19 cellular contexts compared by ENCODE assay signal in the genomic region with DNA sequence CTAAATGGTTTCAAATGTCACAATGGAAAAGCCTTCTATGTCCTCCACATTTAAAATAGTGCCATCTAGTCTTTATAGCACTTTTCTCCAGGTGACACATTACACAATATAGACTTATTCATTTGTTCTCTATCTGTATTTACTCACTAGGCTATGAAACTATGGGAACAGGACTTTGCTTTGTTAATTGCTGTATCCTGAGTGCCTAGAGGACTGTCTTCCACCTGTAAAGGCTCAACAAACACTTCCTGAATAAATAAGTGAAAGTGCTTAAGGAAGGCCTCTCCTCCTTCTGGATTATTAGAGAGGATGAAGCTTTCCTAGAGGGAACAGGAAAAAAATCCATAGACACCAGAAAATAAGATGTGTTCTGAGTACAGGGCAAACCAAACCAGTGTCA.
"Had no signal": no experiment of that assay in that cellular context is flagged by ENCODE, and none has a peak within 500 bp of the region (broad histone marks: within the 10 kb centered on the region; RNA-seq: fewer than 3 reads in every experiment).

No MANE protein-coding gene starts in this region.

- H3K4me1 ChIP-seq: suprapubic skin had no signal

- H3K36me3 Mint-ChIP-seq: type B pancreatic cell had no signal

- H3K27ac ChIP-seq: neutrophil, suprapubic skin had no signal

- H3K9me3 Mint-ChIP-seq: activated T-cell treated with anti-CD3 and anti-CD28 coated beads, Interleukin-2, amount 50 U/mL, for 72 hours; type B pancreatic cell had no signal

- H3K4me3 ChIP-seq: suprapubic skin had no signal

- H3K27me3 ChIP-seq: neutrophil, suprapubic skin had no signal

- H3K4me3 Mint-ChIP-seq: activated CD8-positive, alpha-beta T cell treated with anti-CD3 and anti-CD28 coated beads for 36 hours; activated naive CD8-positive, alpha-beta T cell; activated T-cell treated with anti-CD3 and anti-CD28 coated beads, Interleukin-2, amount 50 U/mL, for 72 hours; naive thymus-derived CD4-positive, alpha-beta T cell; type B pancreatic cell had no signal

- ATAC-seq: activated CD8-positive, alpha-beta T cell treated with anti-CD3 and anti-CD28 coated beads for 36 hours; activated T-cell treated with anti-CD3 and anti-CD28 coated beads, Interleukin-2, amount 50 U/mL, for 72 hours; naive thymus-derived CD4-positive, alpha-beta T cell had no signal

- H3K27ac Mint-ChIP-seq: activated CD8-positive, alpha-beta T cell treated with anti-CD3 and anti-CD28 coated beads for 36 hours; activated naive CD8-positive, alpha-beta T cell; activated T-cell treated with anti-CD3 and anti-CD28 coated beads, Interleukin-2, amount 50 U/mL, for 72 hours; naive thymus-derived CD4-positive, alpha-beta T cell; type B pancreatic cell had no signal

- H3K27me3 Mint-ChIP-seq: activated CD8-positive, alpha-beta T cell treated with anti-CD3 and anti-CD28 coated beads for 36 hours; activated naive CD8-positive, alpha-beta T cell; naive thymus-derived CD4-positive, alpha-beta T cell; type B pancreatic cell had no signal

- H3K36me3 ChIP-seq: neutrophil, suprapubic skin had no signal

- DNase-seq: activated CD4-positive, alpha-beta T cell treated with anti-CD3 and anti-CD28 coated beads for 4 hours; activated CD8-positive, alpha-beta memory T cell treated with anti-CD3 and anti-CD28 coated beads, Interleukin-2, amount 50 U/mL, for 4 hours; activated CD8-positive, alpha-beta T cell treated with anti-CD3 and anti-CD28 coated beads for 36 hours; activated gamma-delta T cell; activated T-cell treated with anti-CD3 and anti-CD28 coated beads, Interleukin-2, amount 50 U/mL, for 72 hours; amniotic stem cell; mammary epithelial cell; naive thymus-derived CD4-positive, alpha-beta T cell; posterior cingulate gyrus; stimulated activated CD4-positive, alpha-beta T cell treated with anti-CD3 and anti-CD28 coated beads, Interleukin-15, amount 100 ng/mL, for 24 hours; stimulated activated CD4-positive, alpha-beta T cell treated with anti-CD3 and anti-CD28 coated beads, Interleukin-4, amount 100 ng/mL, for 1 hour; stimulated activated naive CD4-positive, alpha-beta T cell treated with Interleukin-2 at 50 U/mL for 16 hours; T-helper 2 cell had no signal

- FAIRE-seq: endometrium, islet of Langerhans had no signal

- H3K9me3 ChIP-seq: neutrophil, suprapubic skin had no signal
